1 cellular context compared by ENCODE assay signal in genomic region chr11:69966910-69967309, GRCh38.
TF ChIP-seq lines count a peak whose summit lies in the region.

No MANE protein-coding gene starts in this region.

TF ChIP-seq in H1, 55 proteins besides CTCF, POLR2A, EP300 and RAD21:
- TF ChIP-seq JUND (IDR thresholded peaks at IDR 0.05; ENCODE audit: low read length) (no peak), BCL11A (IDR thresholded peaks at IDR 0.05; ENCODE audit: low read depth in 2 of 2, low read length in 2 of 2) (no peak), SUZ12 (IDR thresholded peaks at IDR 0.05; ENCODE audit: low read length) (no peak), CBX8 (IDR thresholded peaks at IDR 0.05; ENCODE audit: borderline replicate concordance, low read depth, low read length) (no peak), POLR2AphosphoS5 (IDR thresholded peaks at IDR 0.05; ENCODE audit: low read depth, low read length) (no peak), JUN (IDR thresholded peaks at IDR 0.05; ENCODE audit: low read depth, low read length) (no peak), SRF (IDR thresholded peaks at IDR 0.05; ENCODE audit: low read depth, low read length) (no peak), CEBPB (IDR thresholded peaks at IDR 0.05; ENCODE audit: low read depth, low read length) (no peak), TBP (IDR thresholded peaks at IDR 0.05; ENCODE audit: low read depth, low read length) (no peak), E2F6 (IDR thresholded peaks at IDR 0.05) (no peak), SP4 (IDR thresholded peaks at IDR 0.05; ENCODE audit: low read length) (no peak), RNF2 (IDR thresholded peaks at IDR 0.05; ENCODE audit: borderline replicate concordance, low read depth, low read length, missing control alignments, poor library complexity, severe bottlenecking) (no peak), KDM1A (IDR thresholded peaks at IDR 0.05; ENCODE audit: borderline replicate concordance, low read length) (no peak), CHD1 (IDR thresholded peaks at IDR 0.05; ENCODE audit: low read depth, low read length) (no peak)
TF ChIP-seq in H1: peak in this region for 0.
